11 cellular contexts compared by ENCODE assay signal in the genomic region with DNA sequence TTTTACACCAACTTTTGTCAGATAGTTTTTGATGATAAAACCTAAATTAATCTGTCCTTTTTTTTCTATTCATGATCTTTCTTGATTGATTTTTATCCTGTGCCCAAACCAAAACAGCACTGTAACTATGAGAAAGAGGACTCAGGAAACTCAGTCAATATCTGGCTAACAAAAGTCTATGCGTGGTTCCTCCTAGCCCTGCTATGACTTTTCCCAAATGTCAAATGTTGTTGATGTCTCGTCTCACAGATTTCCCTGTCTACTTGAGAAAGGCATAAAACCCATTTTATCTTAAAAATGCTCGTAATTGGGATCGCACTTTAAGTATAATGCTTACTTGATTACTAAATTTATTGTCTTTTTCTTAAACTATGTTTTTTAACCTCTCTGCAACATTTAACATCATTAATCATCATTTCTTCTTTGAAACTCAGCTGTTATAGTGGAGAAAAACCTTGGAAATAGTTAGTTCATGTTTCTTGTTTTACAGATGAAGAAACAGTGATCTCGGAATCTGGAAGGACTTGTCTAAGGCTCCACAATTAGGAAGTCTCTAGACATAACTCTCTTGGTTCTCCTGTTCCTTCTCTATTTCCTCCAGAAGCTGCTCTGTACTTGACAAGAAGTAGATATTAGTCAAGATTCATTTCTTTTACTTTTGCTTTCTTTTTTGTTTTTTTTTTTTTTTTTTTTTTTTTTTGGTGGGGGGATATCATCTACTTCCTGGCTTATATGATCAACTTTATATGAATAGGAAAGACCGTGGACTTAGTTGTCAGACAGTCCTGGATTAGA. TPM values are rescaled to one million over a fixed set of nuclear protein-coding genes. Genes with fewer than 3 reads are reported as not detected.
DNase-seq lines count a peak whose midpoint lies in the region; ATAC-seq, FAIRE-seq and TF ChIP-seq lines count a peak whose summit lies in the region.
"Had no signal": no experiment of that assay in that cellular context is flagged by ENCODE, and none has a peak within 500 bp of the region (broad histone marks: within the 10 kb centered on the region; RNA-seq: fewer than 3 reads in every experiment).

No MANE protein-coding gene starts in this region.

- no peaks in the 10 kb centered on the region for H3K9me3 ChIP-seq in CD4-positive, alpha-beta T cell (ENCODE audit: control insufficient read depth, low read length)
- H3K9me3 ChIP-seq in OCI-LY7 (ENCODE audit: low read length) (peaks cover 5% of the 10 kb centered on the region; the same call in 1 of the 2 replicates), kidney (ENCODE audit: control insufficient read depth in 1 of 2, low read length in 2 of 2) (no peaks in the 10 kb centered on the region)
- H3K9me3 ChIP-seq: SJSA1 had no signal

- H3K4me1 ChIP-seq in OCI-LY7 (ENCODE audit: insufficient read depth, low read length, poor library complexity, severe bottlenecking) (peaks cover 44% of the 10 kb centered on the region), kidney (ENCODE audit: control insufficient read depth in 1 of 2, insufficient read depth in 1 of 2, low read depth in 1 of 2, low read length in 2 of 2) (no peaks in the 10 kb centered on the region)
- H3K4me1 ChIP-seq: SJSA1 had no signal

- no peaks in the 10 kb centered on the region for H3K27me3 ChIP-seq in CD4-positive, alpha-beta T cell (ENCODE audit: control insufficient read depth, insufficient read depth, low read length)
- H3K27me3 ChIP-seq: SJSA1 had no signal

- peak; percentile 45 for ATAC-seq in CD4-positive, alpha-beta T cell (ENCODE audit: poor library complexity)
- ATAC-seq in GM21381 (IDR thresholded peaks at IDR 0.05; ENCODE audit: unreplicated experiment) = peak; percentile 54
- ATAC-seq in GM21367 (IDR thresholded peaks at IDR 0.05; ENCODE audit: unreplicated experiment) = no peak
- ATAC-seq: sciatic nerve had no signal

- H3K36me3 ChIP-seq in OCI-LY7 (ENCODE audit: insufficient read depth, low read length) = no peaks in the 10 kb centered on the region; the same call in 1 of the 2 replicates
- H3K36me3 ChIP-seq in kidney (ENCODE audit: control insufficient read depth in 1 of 2, insufficient read depth in 2 of 2, low read length in 2 of 2) = no peaks in the 10 kb centered on the region
- H3K36me3 ChIP-seq: SJSA1 had no signal

- no peak overlapping the region for H3K4me3 ChIP-seq in OCI-LY7 (ENCODE audit: low read depth, low read length, poor library complexity, severe bottlenecking)
- H3K4me3 ChIP-seq in kidney (ENCODE audit: low read length in 2 of 2) = no peak overlapping the region
- H3K4me3 ChIP-seq: SJSA1 had no signal

- FAIRE-seq in kidney (lab: Jason Lieb, UNC) = peak; percentile 42

- POLR2A ChIA-PET in CD4-positive, alpha-beta T cell (lab: Charles Lee) = interaction anchor here (0.6 to 3.5 kb wide), 13 partner anchors 8 to 1152 kb away, joined by 3 to 14 read pairs (median 4); a partner anchor contains a TSS
- POLR2A ChIA-PET in OCI-LY7 (lab: Charles Lee) = interaction anchor here (0.7 kb wide), 1 partner anchor 48 kb away, joined by 5 read pairs; no protein-coding TSS in a partner anchor

- no peak for DNase-seq in CD4-positive, alpha-beta T cell
- DNase-seq in OCI-LY7 (ENCODE audit: low spot score) = no peak
- no peak for DNase-seq in kidney
- DNase-seq in SKM-1 (lab: John Stamatoyannopoulos, UW; ENCODE audit: unreplicated experiment) = no peak
- DNase-seq in islet precursor cell = no peak
- DNase-seq in nucleus accumbens (lab: John Stamatoyannopoulos, UW) = no peak
- DNase-seq: mesendoderm had no signal

- H3K79me2 ChIP-seq in OCI-LY7 (ENCODE audit: insufficient read depth, low read depth, low read length) = no peaks in the 10 kb centered on the region

- peak overlapping the region; percentile 65 for H2AFZ ChIP-seq in OCI-LY7 (ENCODE audit: low read length)

- TF ChIP-seq CTCF in CD4-positive, alpha-beta T cell (IDR thresholded peaks at IDR 0.05) = no peak
- no peak for TF ChIP-seq CTCF in OCI-LY7 (conservative IDR thresholded peaks at IDR 0.05; ENCODE audit: low read length)
- no peak for TF ChIP-seq CTCF in kidney (IDR thresholded peaks at IDR 0.05; ENCODE audit: borderline replicate concordance, extremely low read depth, insufficient read depth)

- no peaks in the 10 kb centered on the region for H3K27me3 Mint-ChIP-seq in CD4-positive, alpha-beta T cell

- peak overlapping the region; percentile 98 for H3K27ac Mint-ChIP-seq in CD4-positive, alpha-beta T cell

- H3K4me2 ChIP-seq in OCI-LY7 (ENCODE audit: low read length) = peak overlapping the region; percentile 18; the same call in 1 of the 2 replicates

- H3K36me3 Mint-ChIP-seq in CD4-positive, alpha-beta T cell (ENCODE audit: low read depth) = no peaks in the 10 kb centered on the region

- BruUV-seq in OCI-LY7 (replicated peaks; lab: Mats Ljungman, UMichigan) = no TSS peak

- H3K9me2 ChIP-seq in OCI-LY7 (ENCODE audit: insufficient read depth, low read length) = no peaks in the 10 kb centered on the region

- no peaks in the 10 kb centered on the region for H4K20me1 ChIP-seq in OCI-LY7 (ENCODE audit: insufficient read depth, low read length)

- peak overlapping the region; percentile 71 for H3K27ac ChIP-seq in CD4-positive, alpha-beta T cell (ENCODE audit: low read depth, low read length)
- H3K27ac ChIP-seq in OCI-LY7 (ENCODE audit: low read depth, low read length, poor library complexity, severe bottlenecking) (no peak overlapping the region), kidney (ENCODE audit: low read depth in 2 of 2, low read length in 2 of 2) (no peak overlapping the region)
- H3K27ac ChIP-seq: SJSA1 had no signal

- CTCF ChIA-PET in CD4-positive, alpha-beta T cell (lab: Charles Lee) = interaction anchor here (0.6 to 2.6 kb wide), 2 partner anchors 19 to 68 kb away, joined by 3 to 6 read pairs; no protein-coding TSS in a partner anchor
- CTCF ChIA-PET in OCI-LY7 (lab: Charles Lee; ENCODE audit: unreplicated experiment) = no interaction called here

- H3K9ac ChIP-seq in kidney (ENCODE audit: low read length in 2 of 2) = no peak overlapping the region

- H3K9me3 Mint-ChIP-seq in CD4-positive, alpha-beta T cell = peaks cover 2% of the 10 kb centered on the region

- H3K4me3 Mint-ChIP-seq in CD4-positive, alpha-beta T cell = peak overlapping the region; percentile 79

- peaks cover 70% of the 10 kb centered on the region for H3K4me1 Mint-ChIP-seq in CD4-positive, alpha-beta T cell (ENCODE audit: low read depth)

- intact Hi-C loops in CD4-positive, alpha-beta T cell (cut with DNase I, micrococcal nuclease) = loop anchor here in 1 of 2 experiments (2.0 kb wide), 1 partner anchor 14 kb away; no protein-coding TSS in a partner anchor
- intact Hi-C loops in OCI-LY7 (cut with micrococcal nuclease; ENCODE audit: unreplicated experiment) = no loop called here
- intact Hi-C loops in kidney (cut with DNase I) = no loop called here

RNA-seq across cellular contexts. Expression of a gene that starts 26.2 kb away (rescaled TPM):
- 100 to 1,000 TPM; 661 to 698 TPM for total RNA-seq in CD4-positive, alpha-beta T cell
- 161 and 177 TPM in 2 replicates for total RNA-seq in OCI-LY7 (2014; rRNA removed; shearing (Covaris generic))
- total RNA-seq in OCI-LY7 (2022) = 241 and 264 TPM in 2 replicates
- total RNA-seq in kidney = 60.2 TPM
- polyA plus RNA-seq in kidney (ENCODE audit: insufficient read depth, low read depth, low replicate concordance) = 1.4 TPM
- total RNA-seq: SJSA1 had no signal
